ENCODE assay signal across 20 cellular contexts in genomic region chr9:88837731-88838130, GRCh38.
DNase-seq lines count a peak whose midpoint lies in the region; ATAC-seq and TF ChIP-seq lines count a peak whose summit lies in the region.
"Had no signal": no experiment of that assay in that cellular context is flagged by ENCODE, and none has a peak within 500 bp of the region (broad histone marks: within the 10 kb centered on the region; RNA-seq: fewer than 3 reads in every experiment).

No MANE protein-coding gene starts in this region.

- CTCF ChIA-PET in A673 (lab: Charles Lee), result no interaction called here

- no TSS peak for BruUV-seq in A673 (replicated peaks; lab: Mats Ljungman, UMichigan)

- POLR2A ChIA-PET in A673 (lab: Charles Lee; ENCODE audit: low non-redundant PET), result no interaction called here

- intact Hi-C loops in A673 (cut with micrococcal nuclease; ENCODE audit: unreplicated experiment), result loop anchor here (5.0 to 10.0 kb wide), 2 partner anchors 45 to 173 kb away; no protein-coding TSS in a partner anchor

- peaks cover 45% of the 10 kb centered on the region for H3K4me1 ChIP-seq in A673 (ENCODE audit: insufficient read depth, low read length, poor library complexity, severe bottlenecking)
- H3K4me1 ChIP-seq: Caco-2, HAP-1 had no signal

- TF ChIP-seq CTCF in A673 (conservative IDR thresholded peaks at IDR 0.05; ENCODE audit: low read depth, low read length), result no peak

- ATAC-seq in HG03159 (IDR thresholded peaks at IDR 0.05; ENCODE audit: unreplicated experiment), result no peak

- DNase-seq in A673 (ENCODE audit: low spot score), result no peak
- peak; percentile 27 for DNase-seq in ELR (ENCODE audit: low read depth)
- peak; percentile 8 for DNase-seq in RPMI7951 (ENCODE audit: low read depth)
- DNase-seq in iris pigment epithelial cell (ENCODE audit: low read depth), result peak; percentile 56
- no peak for DNase-seq in COR-L47 (lab: John Stamatoyannopoulos, UW)
- no peak for DNase-seq in MG63
- DNase-seq: ACHN; AML-193; C1 segment of cervical spinal cord; Caco-2; CD4-positive, alpha-beta memory T cell; DMS153; DND-41; EL; GF-D8; GOT3; HFFc6 had no signal

- H3K9me3 ChIP-seq in A673 (ENCODE audit: low read depth, low read length, poor library complexity, severe bottlenecking) (no peaks in the 10 kb centered on the region), MG63 (no peaks in the 10 kb centered on the region)
- H3K9me3 ChIP-seq: Caco-2, HAP-1 had no signal

- H3K27me3 ChIP-seq in A673 (replicated peaks; ENCODE audit: insufficient read depth, low read depth, low read length, poor library complexity) (no peaks in the 10 kb centered on the region), MG63 (no peaks in the 10 kb centered on the region)

- H3K36me3 ChIP-seq in A673 (ENCODE audit: insufficient read depth, low read length, poor library complexity, severe bottlenecking) (no peaks in the 10 kb centered on the region), MG63 (no peaks in the 10 kb centered on the region)
- H3K36me3 ChIP-seq: HAP-1 had no signal

- H3K27ac ChIP-seq in A673 (ENCODE audit: low read depth, low read length, poor library complexity, severe bottlenecking), result peak overlapping the region; percentile 60
- H3K27ac ChIP-seq: 22Rv1 had no signal

- H3K4me3 ChIP-seq in A673 (ENCODE audit: low read depth, low read length, poor library complexity, severe bottlenecking) (no peak overlapping the region), MG63 (no peak overlapping the region)
- H3K4me3 ChIP-seq: HAP-1 had no signal

Comparison
In these comparisons a context has a peak if more than half of its experiments do, and no peak if none do; other contexts are left out.
1. DNase-seq: peak in ELR (single experiment), RPMI7951 (single experiment) and iris pigment epithelial cell (single experiment); none in A673 (single experiment), COR-L47 (single experiment) and MG63 (single experiment).